ENCODE assay signal across 17 cellular contexts in the genomic region with DNA sequence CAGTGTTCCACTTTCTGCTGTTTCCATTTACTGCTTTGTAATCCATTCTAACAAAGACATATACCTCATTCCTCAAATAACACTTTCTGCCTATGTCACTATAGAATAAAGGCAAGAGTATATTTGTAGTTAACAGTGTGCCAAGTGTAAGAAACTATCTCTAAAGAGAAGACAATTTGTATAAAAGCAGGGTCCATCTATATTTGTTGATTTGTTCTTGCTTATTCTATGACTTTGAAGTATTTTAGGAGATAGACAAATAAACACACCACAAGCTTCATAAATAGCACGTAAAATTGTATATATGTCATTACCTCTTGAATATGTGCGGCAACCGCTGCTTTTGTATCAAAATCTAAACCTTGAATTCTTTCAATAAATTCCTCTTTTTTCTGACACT. TPM values are rescaled to one million over a fixed set of nuclear protein-coding genes. Genes with fewer than 3 reads are reported as not detected.
DNase-seq lines count a peak whose midpoint lies in the region; ATAC-seq, FAIRE-seq and TF ChIP-seq lines count a peak whose summit lies in the region.
"Had no signal": no experiment of that assay in that cellular context is flagged by ENCODE, and none has a peak within 500 bp of the region (broad histone marks: within the 10 kb centered on the region; RNA-seq: fewer than 3 reads in every experiment).

No MANE protein-coding gene starts in this region.

- H3K27ac ChIP-seq in caudate nucleus (ENCODE audit: low read depth, low read length) (peak overlapping the region; percentile 93), osteoblast (ENCODE audit: low read depth, low read length) (peak overlapping the region; percentile 22), trophoblast cell (ENCODE audit: low read depth, low read length) (no peak overlapping the region)

- no peak overlapping the region for H2BK12ac ChIP-seq in trophoblast cell (ENCODE audit: low read length)

- peaks cover 23% of the 10 kb centered on the region for H3K4me1 ChIP-seq in osteoblast (ENCODE audit: insufficient read depth, low read length)
- no peaks in the 10 kb centered on the region for H3K4me1 ChIP-seq in trophoblast cell (ENCODE audit: control insufficient read depth in 1 of 2, insufficient read depth in 2 of 2, low read length in 2 of 2)

- H4K91ac ChIP-seq in trophoblast cell (ENCODE audit: low read depth, low read length) = no peak overlapping the region

- H4K20me1 ChIP-seq in osteoblast (ENCODE audit: insufficient read depth, low read length) = no peaks in the 10 kb centered on the region

- H3K9me3 ChIP-seq in osteoblast (ENCODE audit: low read depth, low read length) (no peaks in the 10 kb centered on the region), trophoblast cell (ENCODE audit: insufficient read depth, low read depth, low read length) (no peaks in the 10 kb centered on the region)
- H3K9me3 ChIP-seq: HAP-1, MG63, SK-N-SH had no signal

- WGBS in trophoblast cell (ENCODE audit: extremely low coverage, insufficient coverage, insufficient read length) = no CpG with 5 or more reads among the region's 3 CpGs

- TF ChIP-seq POLR2A in GM12892 (IDR thresholded peaks at IDR 0.05; ENCODE audit: low read depth, low read length) = no peak

- H3K27me3 ChIP-seq in osteoblast (ENCODE audit: insufficient read depth, low read length) = no peaks in the 10 kb centered on the region
- H3K27me3 ChIP-seq in trophoblast cell (ENCODE audit: insufficient read depth, low read length) = no peaks in the 10 kb centered on the region
- H3K27me3 ChIP-seq: MG63 had no signal

- no peak overlapping the region for H2BK5ac ChIP-seq in trophoblast cell (ENCODE audit: low read depth, low read length, poor library complexity)

- no peak overlapping the region for H4K8ac ChIP-seq in trophoblast cell (ENCODE audit: low read depth, low read length)

- no peak overlapping the region for H3K23ac ChIP-seq in trophoblast cell (ENCODE audit: low read length)

- TF ChIP-seq CTCF in osteoblast (IDR thresholded peaks at IDR 0.05; ENCODE audit: extremely low read depth, low read depth, low read length) = no peak

- no peak for ATAC-seq in HG03342 (IDR thresholded peaks at IDR 0.05; ENCODE audit: unreplicated experiment)

- H3K14ac ChIP-seq in trophoblast cell (ENCODE audit: low read length) = no peak overlapping the region

- H3K18ac ChIP-seq in trophoblast cell (ENCODE audit: low read length) = no peak overlapping the region

- no peak for FAIRE-seq in GM12892 (lab: Jason Lieb, UNC)
- FAIRE-seq: HTR-8/SVneo had no signal

- H2AK5ac ChIP-seq in trophoblast cell (ENCODE audit: low read length) = no peak overlapping the region

- no peaks in the 10 kb centered on the region for H3K79me1 ChIP-seq in trophoblast cell (ENCODE audit: low read length)

- no peak overlapping the region for H2BK120ac ChIP-seq in trophoblast cell (ENCODE audit: insufficient read depth, low read length, poor library complexity)

- DNase-seq in NCI-H1930 (lab: John Stamatoyannopoulos, UW) (peak; percentile 35 to 62), caudate nucleus (lab: John Stamatoyannopoulos, UW) (no peak), osteoblast (ENCODE audit: insufficient read length, low spot score, missing footprints) (no peak), NCI-H1694 treated with DMSO at 0.1 percent for 48 hours (lab: John Stamatoyannopoulos, UW) (no peak), trophoblast cell (no peak), GM12892 (ENCODE audit: insufficient read length) (no peak)
- DNase-seq: GDM1, NCI-H1092, NCI-H1436 treated with DMSO at 0.1 percent for 48 hours, NCI-H2081, NCI-H2171 treated with DMSO at 0.1 percent for 48 hours, SHP77, SK-N-SH had no signal

- no peak overlapping the region for H2AFZ ChIP-seq in osteoblast (ENCODE audit: low read length)
- no peak overlapping the region for H2AFZ ChIP-seq in trophoblast cell (ENCODE audit: insufficient read depth, low read length, poor library complexity)

- no peak overlapping the region for H3K4me3 ChIP-seq in osteoblast (ENCODE audit: insufficient read depth, low read length)
- H3K4me3 ChIP-seq in trophoblast cell (ENCODE audit: low read depth, low read length) = no peak overlapping the region
- H3K4me3 ChIP-seq: HAP-1, MG63 had no signal

- H3K4me2 ChIP-seq in osteoblast (ENCODE audit: insufficient read depth, low read length) (peak overlapping the region; percentile 24), trophoblast cell (ENCODE audit: low read length) (no peak overlapping the region)
- H3K4me2 ChIP-seq: SK-N-SH had no signal

- H3K79me2 ChIP-seq in osteoblast (ENCODE audit: insufficient read depth, low read length) (peaks cover 3% of the 10 kb centered on the region), trophoblast cell (ENCODE audit: control insufficient read depth, insufficient read depth, low read length, poor library complexity) (no peaks in the 10 kb centered on the region)

- H3K36me3 ChIP-seq in osteoblast (ENCODE audit: insufficient read depth, low read length) (peaks cover 5% of the 10 kb centered on the region), trophoblast cell (ENCODE audit: control insufficient read depth in 1 of 2, insufficient read depth in 2 of 2, low read length in 2 of 2) (no peaks in the 10 kb centered on the region)
- H3K36me3 ChIP-seq: HAP-1 had no signal

- H3K4ac ChIP-seq in trophoblast cell (ENCODE audit: low read depth, low read length) = no peak overlapping the region

- H3K9ac ChIP-seq in trophoblast cell (ENCODE audit: low read length) = no peak overlapping the region
- H3K9ac ChIP-seq: SK-N-SH had no signal

- H4K12ac ChIP-seq in trophoblast cell (ENCODE audit: low read depth, low read length) = no peak overlapping the region

RNA-seq across cellular contexts. Expression of a gene that starts 56.0 kb away (rescaled TPM):
- 54.3 and 55.1 TPM in 2 replicates for total RNA-seq in osteoblast
- polyA plus RNA-seq in trophoblast cell (2013) = 20.2 and 23.3 TPM in 2 replicates
- polyA plus RNA-seq in GM12892 (2012; ENCODE audit: missing spikeins) = 37.0 TPM

Comparison
In these comparisons a context has a peak if more than half of its experiments do, and no peak if none do; other contexts are left out.
1. DNase-seq: peak in NCI-H1930 (2 of 2); none in caudate nucleus (0 of 61), osteoblast (single experiment), NCI-H1694 treated with DMSO at 0.1 percent for 48 hours (single experiment), trophoblast cell (0 of 2) and GM12892 (single experiment).